In genomic region chr2:150191349-150191748, GRCh38 we compare ENCODE assay signal across 19 cellular contexts.
DNase-seq lines count a peak whose midpoint lies in the region; ATAC-seq and TF ChIP-seq lines count a peak whose summit lies in the region.
"Had no signal": no experiment of that assay in that cellular context is flagged by ENCODE, and none has a peak within 500 bp of the region (broad histone marks: within the 10 kb centered on the region; RNA-seq: fewer than 3 reads in every experiment).

No MANE protein-coding gene starts in this region.

- BruUV-seq in PC-9 (replicated peaks; lab: Mats Ljungman, UMichigan) = no TSS peak

- H3K4me3 ChIP-seq in prostate gland = no peak overlapping the region
- no peak overlapping the region for H3K4me3 ChIP-seq in PC-9
- H3K4me3 ChIP-seq: gastrocnemius medialis, K562 had no signal

- no peaks in the 10 kb centered on the region for H3K36me3 ChIP-seq in prostate gland
- H3K36me3 ChIP-seq in PC-9 (ENCODE audit: low read depth) = no peaks in the 10 kb centered on the region
- H3K36me3 ChIP-seq: gastrocnemius medialis, WERI-Rb-1 had no signal

- H3K9me3 ChIP-seq in prostate gland (no peaks in the 10 kb centered on the region), PC-9 (ENCODE audit: insufficient read depth, low read depth) (no peaks in the 10 kb centered on the region)

- H3K27me3 ChIP-seq in prostate gland (replicated peaks; ENCODE audit: insufficient read depth) = no peaks in the 10 kb centered on the region
- no peaks in the 10 kb centered on the region for H3K27me3 ChIP-seq in PC-9 (ENCODE audit: insufficient read depth, low read depth)
- H3K27me3 ChIP-seq: gastrocnemius medialis had no signal

- no peak overlapping the region for H3K4me2 ChIP-seq in PC-9

- TF ChIP-seq POLR2A in prostate gland (IDR thresholded peaks at IDR 0.05) = no peak

- DNase-seq in EH (ENCODE audit: low read depth) = peak; percentile 90
- DNase-seq in NCI-H226 = peak; percentile 70
- DNase-seq in dermis blood vessel endothelial cell = peak; percentile 67
- DNase-seq in myocyte (ENCODE audit: low read depth) = peak; percentile 49
- no peak for DNase-seq in cortex of kidney (lab: John Stamatoyannopoulos, UW)
- no peak for DNase-seq in prostate gland (ENCODE audit: low spot score)
- DNase-seq in left lobe of liver (ENCODE audit: low spot score) = no peak
- no peak for DNase-seq in PC-9
- DNase-seq: activated effector memory CD4-positive, alpha-beta T cell treated with Interleukin-2 at 50 U/mL for 16 hours; DND-41; gastrocnemius medialis; H9; NCI-H1436; NCI-H2227 treated with DMSO at 0.1 percent for 48 hours; small intestine; stimulated activated naive CD4-positive, alpha-beta T cell treated with Interleukin-2 at 50 U/mL for 16 hours; WERI-Rb-1 had no signal

- H3K27ac ChIP-seq in prostate gland (no peak overlapping the region), PC-9 (no peak overlapping the region)
- H3K27ac ChIP-seq: C4-2B, gastrocnemius medialis, WERI-Rb-1 had no signal

- POLR2A ChIA-PET in PC-9 (lab: Charles Lee; ENCODE audit: unreplicated experiment) = no interaction called here

- TF ChIP-seq CTCF in prostate gland (IDR thresholded peaks at IDR 0.05) (no peak), PC-9 (conservative IDR thresholded peaks at IDR 0.05) (no peak)

- H3K9me2 ChIP-seq in PC-9 (ENCODE audit: insufficient read depth) = no peaks in the 10 kb centered on the region; the same call in 1 of the 2 replicates

- CTCF ChIA-PET in PC-9 (lab: Charles Lee) = no interaction called here

- no peaks in the 10 kb centered on the region for H3K79me2 ChIP-seq in PC-9 (ENCODE audit: low read depth)

- H3K4me1 ChIP-seq in prostate gland (replicated peaks) = no peaks in the 10 kb centered on the region
- H3K4me1 ChIP-seq in PC-9 (replicated peaks; ENCODE audit: insufficient read depth) = 0 out of 2 replicates have a peak, but pooled peaks cover 6% of the 10 kb centered on the region
- H3K4me1 ChIP-seq: gastrocnemius medialis had no signal

- H3F3A ChIP-seq in PC-9 (ENCODE audit: insufficient read depth, low read depth) = no peaks in the 10 kb centered on the region

- WGBS in prostate gland = 64% methylated on average over 4 of the region's 4 CpGs

- no peak overlapping the region for H2AFZ ChIP-seq in PC-9

- intact Hi-C loops in prostate gland (cut with DNase I) = no loop called here
- intact Hi-C loops in PC-9 (cut with micrococcal nuclease; ENCODE audit: unreplicated experiment) = no loop called here

- no peaks in the 10 kb centered on the region for H4K20me1 ChIP-seq in PC-9 (ENCODE audit: insufficient read depth)

- ATAC-seq in left lobe of liver = no peak
- ATAC-seq: gastrocnemius medialis, K562 had no signal

Comparison
In these comparisons a context has a peak if more than half of its experiments do, and no peak if none do; other contexts are left out.
1. DNase-seq: peak in EH (single experiment), NCI-H226 (single experiment), dermis blood vessel endothelial cell (single experiment) and myocyte (single experiment); none in cortex of kidney (single experiment), prostate gland (single experiment), left lobe of liver (single experiment) and PC-9 (0 of 2).